8 cellular contexts compared by ENCODE assay signal in the genomic region with DNA sequence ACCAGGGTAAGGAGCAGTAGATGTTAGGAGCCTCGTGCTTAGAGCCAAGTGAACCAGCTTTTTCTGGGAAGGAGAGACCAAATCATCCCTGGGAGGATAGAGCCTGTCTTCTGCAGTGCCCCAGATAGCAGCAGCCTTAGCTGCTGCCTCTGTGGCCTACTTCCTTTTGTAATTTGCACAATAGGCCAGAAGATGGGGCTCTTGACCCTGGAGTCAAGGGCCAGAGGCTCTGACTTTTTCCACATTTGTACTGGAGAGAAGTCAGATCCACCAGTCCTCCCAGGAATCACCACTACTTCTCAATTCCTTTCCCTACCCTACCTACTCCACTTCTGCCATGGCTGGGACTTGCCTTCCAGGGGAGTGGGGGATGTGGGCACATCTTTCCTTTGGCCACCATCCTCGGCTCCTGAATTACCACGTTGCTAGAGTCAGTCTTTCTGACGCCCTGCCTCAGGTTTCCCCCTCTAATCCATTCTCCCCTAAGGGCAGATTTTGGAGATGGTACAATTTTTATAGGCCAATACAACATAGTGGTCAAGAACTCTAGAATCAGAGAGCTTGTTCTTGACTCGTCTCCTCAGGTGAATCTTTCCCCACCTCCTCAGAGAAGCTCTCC. TPM values are rescaled to one million over a fixed set of nuclear protein-coding genes. Genes with fewer than 3 reads are reported as not detected.
DNase-seq lines count a peak whose midpoint lies in the region; ATAC-seq and TF ChIP-seq lines count a peak whose summit lies in the region.

No MANE protein-coding gene starts in this region.

- H3K27ac Mint-ChIP-seq in activated T-helper 2 cell treated with anti-CD3 and anti-CD28 coated beads, Interferon-gamma antibody, Interleukin-2, Interleukin-4, amounts not matched to agents 10 μg/mL and 5 μg/mL and 100 μg/mL, durations not matched to agents 14 hours and 24 hours and 36 hours: no peak overlapping the region

- no peaks in the 10 kb centered on the region for H3K36me3 ChIP-seq in gastroesophageal sphincter

- no peak for TF ChIP-seq EP300 in gastroesophageal sphincter (IDR thresholded peaks at IDR 0.05)

- H3K9me3 ChIP-seq in gastroesophageal sphincter: no peaks in the 10 kb centered on the region

- H3K4me1 Mint-ChIP-seq in activated T-helper 2 cell treated with anti-CD3 and anti-CD28 coated beads, Interferon-gamma antibody, Interleukin-2, Interleukin-4, amounts not matched to agents 10 μg/mL and 5 μg/mL and 100 μg/mL, durations not matched to agents 14 hours and 24 hours and 36 hours (ENCODE audit: low read depth): peaks cover 12% of the 10 kb centered on the region

- no peak overlapping the region for H3K4me3 ChIP-seq in gastroesophageal sphincter

- H3K27me3 ChIP-seq in gastroesophageal sphincter: peaks cover 36% of the 10 kb centered on the region

- peak; percentile 55 for DNase-seq in DMS114 treated with DMSO at 0.1 percent for 48 hours (lab: John Stamatoyannopoulos, UW; ENCODE audit: unreplicated experiment)
- peak in 43 of 76 experiments; percentile 3 to 69 (median 34) for DNase-seq in HUDEP-2 (lab: John Stamatoyannopoulos, UW; ENCODE audit: unreplicated experiment in 76 of 76)
- DNase-seq in NOMO-1 (lab: John Stamatoyannopoulos, UW; ENCODE audit: unreplicated experiment in 2 of 2): peak; percentile 42 to 45
- peak; percentile 26 for DNase-seq in activated T-helper 2 cell treated with anti-CD3 and anti-CD28 coated beads, Interferon-gamma antibody, Interleukin-2, Interleukin-4, amounts not matched to agents 10 μg/mL and 5 μg/mL and 100 μg/mL, durations not matched to agents 14 hours and 24 hours and 36 hours (ENCODE audit: low spot score)
- DNase-seq in pons (ENCODE audit: low spot score): peak; percentile 92

- peak in 3 of 4 experiments; percentile 22 to 48 (median 36) for TF ChIP-seq CTCF in gastroesophageal sphincter (IDR thresholded peaks at IDR 0.05)

- peaks cover 9% of the 10 kb centered on the region for H3K27me3 Mint-ChIP-seq in activated T-helper 2 cell treated with anti-CD3 and anti-CD28 coated beads, Interferon-gamma antibody, Interleukin-2, Interleukin-4, amounts not matched to agents 10 μg/mL and 5 μg/mL and 100 μg/mL, durations not matched to agents 14 hours and 24 hours and 36 hours (ENCODE audit: low read depth)

- 68 to 73% methylated on average over 2 to 5 of the region's 5 CpGs for WGBS in gastroesophageal sphincter (ENCODE audit: low coverage in 1 of 2), 2 donors

- ATAC-seq in gastroesophageal sphincter (no peak), HG03457 (IDR thresholded peaks at IDR 0.05; ENCODE audit: unreplicated experiment) (no peak), GM21528 (IDR thresholded peaks at IDR 0.05; ENCODE audit: low FRiP score, unreplicated experiment) (no peak)

- H3K27ac ChIP-seq in gastroesophageal sphincter: no peak overlapping the region

- H3K9me3 Mint-ChIP-seq in activated T-helper 2 cell treated with anti-CD3 and anti-CD28 coated beads, Interferon-gamma antibody, Interleukin-2, Interleukin-4, amounts not matched to agents 10 μg/mL and 5 μg/mL and 100 μg/mL, durations not matched to agents 14 hours and 24 hours and 36 hours: no peaks in the 10 kb centered on the region

- no peak for TF ChIP-seq POLR2A in gastroesophageal sphincter (IDR thresholded peaks at IDR 0.05)

- H3K4me1 ChIP-seq in gastroesophageal sphincter: peaks cover 0 to 13% (median 6%) of the 10 kb centered on the region in 3 donors

- intact Hi-C loops in activated T-helper 2 cell treated with anti-CD3 and anti-CD28 coated beads, Interferon-gamma antibody, Interleukin-2, Interleukin-4, amounts not matched to agents 10 μg/mL and 5 μg/mL and 100 μg/mL, durations not matched to agents 14 hours and 24 hours and 36 hours (cut with micrococcal nuclease): loop anchor here (1.0 to 5.0 kb wide), 3 partner anchors 111 to 456 kb away; no protein-coding TSS in a partner anchor

- H3K36me3 Mint-ChIP-seq in activated T-helper 2 cell treated with anti-CD3 and anti-CD28 coated beads, Interferon-gamma antibody, Interleukin-2, Interleukin-4, amounts not matched to agents 10 μg/mL and 5 μg/mL and 100 μg/mL, durations not matched to agents 14 hours and 24 hours and 36 hours (ENCODE audit: low read depth): no peaks in the 10 kb centered on the region

- H3K4me3 Mint-ChIP-seq in activated T-helper 2 cell treated with anti-CD3 and anti-CD28 coated beads, Interferon-gamma antibody, Interleukin-2, Interleukin-4, amounts not matched to agents 10 μg/mL and 5 μg/mL and 100 μg/mL, durations not matched to agents 14 hours and 24 hours and 36 hours (ENCODE audit: low read depth): no peak overlapping the region

RNA-seq across cellular contexts. Expression of a gene that starts 3.3 kb away (rescaled TPM):
- total RNA-seq in activated T-helper 2 cell treated with anti-CD3 and anti-CD28 coated beads, Interferon-gamma antibody, Interleukin-2, Interleukin-4, amounts not matched to agents 10 μg/mL and 5 μg/mL and 100 μg/mL, durations not matched to agents 14 hours and 24 hours and 36 hours: 1.6 and 2.6 TPM in 2 replicates
- total RNA-seq in gastroesophageal sphincter: 1 to 10 TPM in 1 of 4 donors, under 1 TPM in 3; 0.27 to 5.3 (median 0.76) TPM

RNA-seq across cellular contexts. Expression of a gene that starts 30.2 kb away (rescaled TPM):
- 19.9 and 22.7 TPM in 2 replicates for total RNA-seq in activated T-helper 2 cell treated with anti-CD3 and anti-CD28 coated beads, Interferon-gamma antibody, Interleukin-2, Interleukin-4, amounts not matched to agents 10 μg/mL and 5 μg/mL and 100 μg/mL, durations not matched to agents 14 hours and 24 hours and 36 hours
- total RNA-seq in gastroesophageal sphincter: 1 to 10 TPM; 2.1 to 3.5 (median 2.4) TPM

Comparison
In these comparisons a context has a peak if more than half of its experiments do, and no peak if none do; other contexts are left out.
1. DNase-seq: peak in every context shown above with its lines; median percentile 92 in pons; 55 in DMS114 treated with DMSO at 0.1 percent for 48 hours; 44 in NOMO-1; 34 in HUDEP-2; 26 in activated T-helper 2 cell treated with anti-CD3 and anti-CD28 coated beads, Interferon-gamma antibody, Interleukin-2, Interleukin-4, amounts not matched to agents 10 μg/mL and 5 μg/mL and 100 μg/mL, durations not matched to agents 14 hours and 24 hours and 36 hours.